ENCODE assay signal across 2 cellular contexts in genomic region chr10:74575191-74575720, GRCh38.
TF ChIP-seq lines count a peak whose summit lies in the region.

No MANE protein-coding gene starts in this region.

TF ChIP-seq in GM23338, 12 proteins besides CTCF, POLR2A, EP300 and RAD21 (continued from another document):
- TF ChIP-seq ZNF462 (CRISPR knock-in tag; IDR thresholded peaks at IDR 0.05) (peak; percentile 66), POLR2AphosphoS5 (IDR thresholded peaks at IDR 0.05; ENCODE audit: low read depth) (no peak), NANOG (IDR thresholded peaks at IDR 0.05; ENCODE audit: borderline replicate concordance) (no peak), EZH2 (IDR thresholded peaks at IDR 0.05; ENCODE audit: low read depth, unreplicated experiment) (no peak), EZH2phosphoT487 (IDR thresholded peaks at IDR 0.05; ENCODE audit: unreplicated experiment) (no peak), STAT1 (IDR thresholded peaks at IDR 0.05; ENCODE audit: unreplicated experiment) (no peak)

TF ChIP-seq in GM12878, 131 proteins besides CTCF, POLR2A, EP300 and RAD21:
- TF ChIP-seq, protein P1, sequence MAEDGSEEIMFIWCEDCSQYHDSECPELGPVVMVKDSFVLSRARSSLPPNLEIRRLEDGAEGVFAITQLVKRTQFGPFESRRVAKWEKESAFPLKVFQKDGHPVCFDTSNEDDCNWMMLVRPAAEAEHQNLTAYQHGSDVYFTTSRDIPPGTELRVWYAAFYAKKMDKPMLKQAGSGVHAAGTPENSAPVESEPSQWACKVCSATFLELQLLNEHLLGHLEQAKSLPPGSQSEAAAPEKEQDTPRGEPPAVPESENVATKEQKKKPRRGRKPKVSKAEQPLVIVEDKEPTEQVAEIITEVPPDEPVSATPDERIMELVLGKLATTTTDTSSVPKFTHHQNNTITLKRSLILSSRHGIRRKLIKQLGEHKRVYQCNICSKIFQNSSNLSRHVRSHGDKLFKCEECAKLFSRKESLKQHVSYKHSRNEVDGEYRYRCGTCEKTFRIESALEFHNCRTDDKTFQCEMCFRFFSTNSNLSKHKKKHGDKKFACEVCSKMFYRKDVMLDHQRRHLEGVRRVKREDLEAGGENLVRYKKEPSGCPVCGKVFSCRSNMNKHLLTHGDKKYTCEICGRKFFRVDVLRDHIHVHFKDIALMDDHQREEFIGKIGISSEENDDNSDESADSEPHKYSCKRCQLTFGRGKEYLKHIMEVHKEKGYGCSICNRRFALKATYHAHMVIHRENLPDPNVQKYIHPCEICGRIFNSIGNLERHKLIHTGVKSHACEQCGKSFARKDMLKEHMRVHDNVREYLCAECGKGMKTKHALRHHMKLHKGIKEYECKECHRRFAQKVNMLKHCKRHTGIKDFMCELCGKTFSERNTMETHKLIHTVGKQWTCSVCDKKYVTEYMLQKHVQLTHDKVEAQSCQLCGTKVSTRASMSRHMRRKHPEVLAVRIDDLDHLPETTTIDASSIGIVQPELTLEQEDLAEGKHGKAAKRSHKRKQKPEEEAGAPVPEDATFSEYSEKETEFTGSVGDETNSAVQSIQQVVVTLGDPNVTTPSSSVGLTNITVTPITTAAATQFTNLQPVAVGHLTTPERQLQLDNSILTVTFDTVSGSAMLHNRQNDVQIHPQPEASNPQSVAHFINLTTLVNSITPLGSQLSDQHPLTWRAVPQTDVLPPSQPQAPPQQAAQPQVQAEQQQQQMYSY (CRISPR knock-in tag; IDR thresholded peaks at IDR 0.05) = no peak
- TF ChIP-seq CEBPB (IDR thresholded peaks at IDR 0.05; ENCODE audit: borderline replicate concordance in 1 of 2, low read depth in 2 of 2, low read length in 2 of 2) = no peak
- TF ChIP-seq, protein P2, sequence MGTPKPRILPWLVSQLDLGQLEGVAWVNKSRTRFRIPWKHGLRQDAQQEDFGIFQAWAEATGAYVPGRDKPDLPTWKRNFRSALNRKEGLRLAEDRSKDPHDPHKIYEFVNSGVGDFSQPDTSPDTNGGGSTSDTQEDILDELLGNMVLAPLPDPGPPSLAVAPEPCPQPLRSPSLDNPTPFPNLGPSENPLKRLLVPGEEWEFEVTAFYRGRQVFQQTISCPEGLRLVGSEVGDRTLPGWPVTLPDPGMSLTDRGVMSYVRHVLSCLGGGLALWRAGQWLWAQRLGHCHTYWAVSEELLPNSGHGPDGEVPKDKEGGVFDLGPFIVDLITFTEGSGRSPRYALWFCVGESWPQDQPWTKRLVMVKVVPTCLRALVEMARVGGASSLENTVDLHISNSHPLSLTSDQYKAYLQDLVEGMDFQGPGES (IDR thresholded peaks at IDR 0.05) = no peak
- no peak for TF ChIP-seq BACH1 (IDR thresholded peaks at IDR 0.05; ENCODE audit: borderline replicate concordance)
